Comparison of ENCODE assay signal across 8 cellular contexts in the genomic region with DNA sequence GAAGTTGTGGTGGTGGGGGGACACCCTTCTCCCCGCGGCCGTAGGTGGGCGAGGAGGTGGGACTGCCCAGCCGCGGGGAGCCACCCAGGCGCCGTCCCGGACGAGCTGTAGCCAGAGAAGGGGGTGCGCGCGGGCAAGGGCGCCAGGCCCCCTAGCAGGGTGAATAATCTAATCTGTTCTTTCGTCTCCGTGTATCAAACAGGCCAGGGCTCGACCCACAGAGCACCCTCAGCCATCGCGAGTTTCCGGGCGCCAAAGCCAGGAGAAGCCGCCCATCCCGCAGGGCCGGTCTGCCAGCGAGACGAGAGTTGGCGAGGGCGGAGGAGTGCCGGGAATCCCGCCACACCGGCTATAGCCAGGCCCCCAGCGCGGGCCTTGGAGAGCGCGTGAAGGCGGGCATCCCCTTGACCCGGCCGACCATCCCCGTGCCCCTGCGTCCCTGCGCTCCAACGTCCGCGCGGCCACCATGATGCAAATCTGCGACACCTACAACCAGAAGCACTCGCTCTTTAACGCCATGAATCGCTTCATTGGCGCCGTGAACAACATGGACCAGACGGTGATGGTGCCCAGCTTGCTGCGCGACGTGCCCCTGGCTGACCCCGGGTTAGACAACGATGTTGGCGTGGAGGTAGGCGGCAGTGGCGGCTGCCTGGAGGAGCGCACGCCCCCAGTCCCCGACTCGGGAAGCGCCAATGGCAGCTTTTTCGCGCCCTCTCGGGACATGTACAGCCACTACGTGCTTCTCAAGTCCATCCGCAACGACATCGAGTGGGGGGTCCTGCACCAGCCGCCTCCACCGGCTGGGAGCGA. TPM values are rescaled to one million over a fixed set of nuclear protein-coding genes. Genes with fewer than 3 reads are reported as not detected.
A peak's percentile ranks its signal among the peaks of the same experiment; 100 is the strongest.
DNase-seq lines count a peak whose midpoint lies in the region; TF ChIP-seq lines count a peak whose summit lies in the region.

No MANE protein-coding gene starts in this region.

- no peaks in the 10 kb centered on the region for H3F3A ChIP-seq in neural cell (ENCODE audit: insufficient read depth, low read length, poor library complexity, severe bottlenecking)

- H3K4me1 ChIP-seq in esophagus squamous epithelium (peaks cover 0 to 43% (median 6%) of the 10 kb centered on the region in 3 donors), vagina (no peaks in the 10 kb centered on the region)

- DNase-seq in NCI-H1105 treated with DMSO at 0.1 percent for 48 hours (lab: John Stamatoyannopoulos, UW), result peak; percentile 31
- DNase-seq in NCI-H1105 (lab: John Stamatoyannopoulos, UW), result no peak
- DNase-seq in LNCaP clone FGC (ENCODE audit: low read depth), result no peak
- peak; percentile 68 for DNase-seq in activated CD8-positive, alpha-beta memory T cell treated with anti-CD3 and anti-CD28 coated beads, Interleukin-2, amount 50 U/mL, for 48 hours
- DNase-seq in esophagus squamous epithelium (lab: John Stamatoyannopoulos, UW), result no peak
- DNase-seq in vagina (ENCODE audit: extremely low spot score in 2 of 2), result no peak
- DNase-seq in HuH-7.5 (ENCODE audit: low spot score), result no peak

- H3K36me3 ChIP-seq in esophagus squamous epithelium, result no peaks in the 10 kb centered on the region
- H3K36me3 ChIP-seq in neural cell (ENCODE audit: insufficient read depth, low read length), result no peaks in the 10 kb centered on the region
- no peaks in the 10 kb centered on the region for H3K36me3 ChIP-seq in vagina

- peaks cover 3% of the 10 kb centered on the region for H3K79me2 ChIP-seq in neural cell (replicated peaks; ENCODE audit: insufficient read depth, low read length)

- TF ChIP-seq RAD21 in neural cell (conservative IDR thresholded peaks at IDR 0.05), result no peak

- no peak overlapping the region for H3K4me2 ChIP-seq in neural cell (ENCODE audit: low read length)

- no peak for TF ChIP-seq EP300 in neural cell (conservative IDR thresholded peaks at IDR 0.05; ENCODE audit: poor library complexity, severe bottlenecking)

- no peaks in the 10 kb centered on the region for H4K20me1 ChIP-seq in neural cell (ENCODE audit: insufficient read depth)

- TF ChIP-seq CTCF in LNCaP clone FGC (IDR thresholded peaks at IDR 0.05; ENCODE audit: control insufficient read depth, extremely low read depth, insufficient read depth), result no peak
- no peak for TF ChIP-seq CTCF in esophagus squamous epithelium (IDR thresholded peaks at IDR 0.05)
- no peak for TF ChIP-seq CTCF in neural cell (IDR thresholded peaks at IDR 0.05; ENCODE audit: poor library complexity, severe bottlenecking)
- TF ChIP-seq CTCF in vagina (IDR thresholded peaks at IDR 0.05), result no peak

- H3K27ac ChIP-seq in esophagus squamous epithelium, result peak overlapping the region; percentile 91 to 96 (median 94)
- no peak overlapping the region for H3K27ac ChIP-seq in neural cell (ENCODE audit: low read length)
- H3K27ac ChIP-seq in vagina, result peak overlapping the region; percentile 81

- H3K9me3 ChIP-seq in esophagus squamous epithelium (no peaks in the 10 kb centered on the region), neural cell (ENCODE audit: low read length) (no peaks in the 10 kb centered on the region), vagina (no peaks in the 10 kb centered on the region)

- peak overlapping the region; percentile 58 for H3K9ac ChIP-seq in neural cell (ENCODE audit: low read length)

- H3K9me2 ChIP-seq in neural cell (ENCODE audit: insufficient read depth, low read length), result no peaks in the 10 kb centered on the region

- H3K27me3 ChIP-seq in esophagus squamous epithelium (no peaks in the 10 kb centered on the region), neural cell (ENCODE audit: insufficient read depth, low read depth, low read length) (no peaks in the 10 kb centered on the region), vagina (no peaks in the 10 kb centered on the region)

- intact Hi-C loops in esophagus squamous epithelium (cut with DNase I), result no loop called here
- intact Hi-C loops in vagina (cut with DNase I), result loop anchor here (10.0 kb wide), 1 partner anchor 1300 kb away; no protein-coding TSS in a partner anchor

- TF ChIP-seq POLR2A in esophagus squamous epithelium (IDR thresholded peaks at IDR 0.05) (no peak), vagina (IDR thresholded peaks at IDR 0.05) (no peak)

- H3K4me3 ChIP-seq in LNCaP clone FGC (ENCODE audit: low read depth, low read length) (peak overlapping the region; percentile 71), esophagus squamous epithelium (peak overlapping the region; percentile 59 to 69 (median 64)), neural cell (ENCODE audit: low read length) (peak overlapping the region; percentile 63), vagina (peak overlapping the region; percentile 63 to 64)

- 7 to 38% methylated on average over 3 to 18 of the region's 75 CpGs for WGBS in esophagus squamous epithelium, 2 donors

- H2AFZ ChIP-seq in neural cell (ENCODE audit: low read depth, low read length), result no peak overlapping the region

TF ChIP-seq in neural cell, 6 proteins besides CTCF, POLR2A, EP300 and RAD21:
- TF ChIP-seq EZH2 (IDR thresholded peaks at IDR 0.05; ENCODE audit: borderline replicate concordance, insufficient read depth, low read length, poor library complexity, severe bottlenecking) (no peak), POLR2AphosphoS5 (IDR thresholded peaks at IDR 0.05) (peak; percentile 2)
TF ChIP-seq in neural cell: peak in this region for 1.

RNA-seq across cellular contexts. Expression of gene MID1IP1, which starts 3.4 kb away (rescaled TPM):
- 10 to 100 TPM; 42.6 to 56.1 (median 49.8) TPM for total RNA-seq in esophagus squamous epithelium
- polyA plus RNA-seq in neural cell, result 8.2 and 11.1 TPM in 2 replicates
- polyA minus RNA-seq in neural cell, result 6.7 and 8.5 TPM in 2 replicates
- total RNA-seq in vagina, result 48.9 TPM

Comparison
In these comparisons a context has a peak if more than half of its experiments do, and no peak if none do; other contexts are left out.
1. DNase-seq: peak in NCI-H1105 treated with DMSO at 0.1 percent for 48 hours (single experiment) and activated CD8-positive, alpha-beta memory T cell treated with anti-CD3 and anti-CD28 coated beads, Interleukin-2, amount 50 U/mL, for 48 hours (single experiment); none in NCI-H1105 (single experiment), LNCaP clone FGC (single experiment), esophagus squamous epithelium (single experiment), vagina (0 of 2) and HuH-7.5 (single experiment).
2. Peak in every context shown above with its lines, with median percentiles within 50 percentile points of each other: H3K4me3 ChIP-seq.